ENCODE assay signal across 1 cellular context in the genomic region with DNA sequence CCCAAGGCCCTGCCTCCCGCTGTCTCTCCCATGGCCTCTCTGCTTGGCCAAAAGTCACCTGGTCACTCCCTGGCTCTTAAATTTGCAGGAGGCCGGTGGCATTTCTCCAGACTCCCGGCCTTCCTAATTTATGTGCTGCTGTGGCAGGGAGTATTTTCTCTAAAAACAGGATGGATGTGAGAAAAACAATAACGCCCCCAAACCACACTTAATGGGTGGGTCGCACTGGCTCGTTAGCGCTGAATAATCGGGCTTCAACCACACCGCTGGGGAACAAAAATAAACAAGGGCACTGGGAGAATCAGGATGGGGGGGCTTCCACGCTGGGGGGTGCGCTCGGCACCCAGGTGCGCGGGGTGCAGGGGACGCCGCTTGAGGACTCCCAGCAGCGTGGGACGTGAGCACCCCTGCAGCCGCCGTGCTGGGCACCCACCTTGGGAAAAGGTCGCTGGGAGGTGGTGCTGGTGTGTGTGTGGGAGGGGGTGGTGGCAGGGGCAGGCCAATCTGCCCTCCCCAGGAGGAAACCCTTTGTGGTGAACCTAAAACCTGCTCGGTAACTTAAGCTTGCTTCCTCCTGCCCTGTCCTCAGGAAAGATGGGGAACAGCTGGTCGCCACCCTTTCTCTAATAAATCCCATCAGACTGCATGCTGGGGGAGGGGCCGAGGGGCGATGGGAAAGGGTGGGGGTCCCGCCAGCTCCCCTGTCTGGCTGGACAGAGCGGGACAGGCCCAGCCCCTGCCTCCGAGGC.
TF ChIP-seq lines count a peak whose summit lies in the region.

No MANE protein-coding gene starts in this region.

TF ChIP-seq in H1, 55 proteins besides CTCF, POLR2A, EP300 and RAD21:
- TF ChIP-seq BCL11A (IDR thresholded peaks at IDR 0.05; ENCODE audit: low read depth in 2 of 2, low read length in 2 of 2) (no peak), RBBP5 (IDR thresholded peaks at IDR 0.05; ENCODE audit: borderline replicate concordance, low read depth, low read length) (no peak), HDAC2 (IDR thresholded peaks at IDR 0.05; ENCODE audit: borderline replicate concordance in 1 of 2, low read depth in 2 of 2, low read length in 2 of 2) (no peak), ASH2L (IDR thresholded peaks at IDR 0.05; ENCODE audit: low read length) (no peak), POU5F1 (IDR thresholded peaks at IDR 0.05; ENCODE audit: low read depth, low read length) (no peak), SAP30 (IDR thresholded peaks at IDR 0.05; ENCODE audit: insufficient read depth, insufficient replicate concordance, low read length) (no peak), GABPA (IDR thresholded peaks at IDR 0.05; ENCODE audit: borderline replicate concordance, insufficient read depth, low read length) (no peak), FOSL1 (IDR thresholded peaks at IDR 0.05; ENCODE audit: insufficient read depth, low read depth, low read length) (no peak), SP1 (IDR thresholded peaks at IDR 0.05; ENCODE audit: low read depth, low read length) (no peak), GTF2F1 (IDR thresholded peaks at IDR 0.05; ENCODE audit: borderline replicate concordance, low read depth, low read length) (no peak), NANOG (IDR thresholded peaks at IDR 0.05; ENCODE audit: insufficient read depth, low read depth, low read length, poor library complexity, severe bottlenecking) (no peak), TCF12 (IDR thresholded peaks at IDR 0.05; ENCODE audit: low read depth, low read length) (no peak), TBP (IDR thresholded peaks at IDR 0.05; ENCODE audit: low read depth, low read length) (no peak)
- TF ChIP-seq, protein P1, sequence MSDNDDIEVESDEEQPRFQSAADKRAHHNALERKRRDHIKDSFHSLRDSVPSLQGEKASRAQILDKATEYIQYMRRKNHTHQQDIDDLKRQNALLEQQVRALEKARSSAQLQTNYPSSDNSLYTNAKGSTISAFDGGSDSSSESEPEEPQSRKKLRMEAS (IDR thresholded peaks at IDR 0.05): no peak
- TF ChIP-seq, protein P2, sequence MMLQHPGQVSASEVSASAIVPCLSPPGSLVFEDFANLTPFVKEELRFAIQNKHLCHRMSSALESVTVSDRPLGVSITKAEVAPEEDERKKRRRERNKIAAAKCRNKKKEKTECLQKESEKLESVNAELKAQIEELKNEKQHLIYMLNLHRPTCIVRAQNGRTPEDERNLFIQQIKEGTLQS (IDR thresholded peaks at IDR 0.05; ENCODE audit: insufficient read depth, low read depth, low read length): no peak
- TF ChIP-seq, protein P3, sequence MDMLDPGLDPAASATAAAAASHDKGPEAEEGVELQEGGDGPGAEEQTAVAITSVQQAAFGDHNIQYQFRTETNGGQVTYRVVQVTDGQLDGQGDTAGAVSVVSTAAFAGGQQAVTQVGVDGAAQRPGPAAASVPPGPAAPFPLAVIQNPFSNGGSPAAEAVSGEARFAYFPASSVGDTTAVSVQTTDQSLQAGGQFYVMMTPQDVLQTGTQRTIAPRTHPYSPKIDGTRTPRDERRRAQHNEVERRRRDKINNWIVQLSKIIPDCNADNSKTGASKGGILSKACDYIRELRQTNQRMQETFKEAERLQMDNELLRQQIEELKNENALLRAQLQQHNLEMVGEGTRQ (IDR thresholded peaks at IDR 0.05; ENCODE audit: low read length): no peak
- TF ChIP-seq, protein P4, sequence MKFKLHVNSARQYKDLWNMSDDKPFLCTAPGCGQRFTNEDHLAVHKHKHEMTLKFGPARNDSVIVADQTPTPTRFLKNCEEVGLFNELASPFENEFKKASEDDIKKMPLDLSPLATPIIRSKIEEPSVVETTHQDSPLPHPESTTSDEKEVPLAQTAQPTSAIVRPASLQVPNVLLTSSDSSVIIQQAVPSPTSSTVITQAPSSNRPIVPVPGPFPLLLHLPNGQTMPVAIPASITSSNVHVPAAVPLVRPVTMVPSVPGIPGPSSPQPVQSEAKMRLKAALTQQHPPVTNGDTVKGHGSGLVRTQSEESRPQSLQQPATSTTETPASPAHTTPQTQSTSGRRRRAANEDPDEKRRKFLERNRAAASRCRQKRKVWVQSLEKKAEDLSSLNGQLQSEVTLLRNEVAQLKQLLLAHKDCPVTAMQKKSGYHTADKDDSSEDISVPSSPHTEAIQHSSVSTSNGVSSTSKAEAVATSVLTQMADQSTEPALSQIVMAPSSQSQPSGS (IDR thresholded peaks at IDR 0.05; ENCODE audit: low read length): no peak
TF ChIP-seq in H1: peak in this region for 0.
